ENCODE assay signal across 1 cellular context in the genomic region with DNA sequence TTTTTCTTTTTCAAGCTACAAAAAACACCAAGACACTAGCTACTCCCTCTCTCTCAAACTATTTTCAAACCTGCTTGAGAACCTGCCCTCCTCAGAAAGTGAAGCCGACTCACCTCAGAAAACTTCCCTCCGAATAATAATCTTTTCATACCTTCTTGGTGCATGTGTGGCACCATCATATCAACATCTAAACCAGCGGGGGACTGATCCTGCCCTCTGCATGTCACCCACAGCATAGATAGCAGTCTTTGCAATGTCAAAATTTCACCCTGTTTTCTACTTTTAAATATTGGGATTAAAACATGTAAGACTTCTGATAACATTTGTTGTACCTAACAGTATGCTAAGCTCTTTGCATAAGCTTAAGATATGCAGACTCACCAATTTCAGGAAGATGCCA.
TF ChIP-seq lines count a peak whose summit lies in the region.

No MANE protein-coding gene starts in this region.

TF ChIP-seq in WTC11, 78 proteins besides CTCF, POLR2A, EP300 and RAD21 (continued from another document):
- TF ChIP-seq, protein P1, sequence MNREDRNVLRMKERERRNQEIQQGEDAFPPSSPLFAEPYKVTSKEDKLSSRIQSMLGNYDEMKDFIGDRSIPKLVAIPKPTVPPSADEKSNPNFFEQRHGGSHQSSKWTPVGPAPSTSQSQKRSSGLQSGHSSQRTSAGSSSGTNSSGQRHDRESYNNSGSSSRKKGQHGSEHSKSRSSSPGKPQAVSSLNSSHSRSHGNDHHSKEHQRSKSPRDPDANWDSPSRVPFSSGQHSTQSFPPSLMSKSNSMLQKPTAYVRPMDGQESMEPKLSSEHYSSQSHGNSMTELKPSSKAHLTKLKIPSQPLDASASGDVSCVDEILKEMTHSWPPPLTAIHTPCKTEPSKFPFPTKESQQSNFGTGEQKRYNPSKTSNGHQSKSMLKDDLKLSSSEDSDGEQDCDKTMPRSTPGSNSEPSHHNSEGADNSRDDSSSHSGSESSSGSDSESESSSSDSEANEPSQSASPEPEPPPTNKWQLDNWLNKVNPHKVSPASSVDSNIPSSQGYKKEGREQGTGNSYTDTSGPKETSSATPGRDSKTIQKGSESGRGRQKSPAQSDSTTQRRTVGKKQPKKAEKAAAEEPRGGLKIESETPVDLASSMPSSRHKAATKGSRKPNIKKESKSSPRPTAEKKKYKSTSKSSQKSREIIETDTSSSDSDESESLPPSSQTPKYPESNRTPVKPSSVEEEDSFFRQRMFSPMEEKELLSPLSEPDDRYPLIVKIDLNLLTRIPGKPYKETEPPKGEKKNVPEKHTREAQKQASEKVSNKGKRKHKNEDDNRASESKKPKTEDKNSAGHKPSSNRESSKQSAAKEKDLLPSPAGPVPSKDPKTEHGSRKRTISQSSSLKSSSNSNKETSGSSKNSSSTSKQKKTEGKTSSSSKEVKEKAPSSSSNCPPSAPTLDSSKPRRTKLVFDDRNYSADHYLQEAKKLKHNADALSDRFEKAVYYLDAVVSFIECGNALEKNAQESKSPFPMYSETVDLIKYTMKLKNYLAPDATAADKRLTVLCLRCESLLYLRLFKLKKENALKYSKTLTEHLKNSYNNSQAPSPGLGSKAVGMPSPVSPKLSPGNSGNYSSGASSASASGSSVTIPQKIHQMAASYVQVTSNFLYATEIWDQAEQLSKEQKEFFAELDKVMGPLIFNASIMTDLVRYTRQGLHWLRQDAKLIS (CRISPR knock-in tag; IDR thresholded peaks at IDR 0.05; ENCODE audit: borderline replicate concordance): no peak
- TF ChIP-seq ZNF138 (CRISPR knock-in tag; conservative IDR thresholded peaks at IDR 0.05) (no peak), SP1 (CRISPR knock-in tag; conservative IDR thresholded peaks at IDR 0.05) (no peak)
- TF ChIP-seq, protein P2, sequence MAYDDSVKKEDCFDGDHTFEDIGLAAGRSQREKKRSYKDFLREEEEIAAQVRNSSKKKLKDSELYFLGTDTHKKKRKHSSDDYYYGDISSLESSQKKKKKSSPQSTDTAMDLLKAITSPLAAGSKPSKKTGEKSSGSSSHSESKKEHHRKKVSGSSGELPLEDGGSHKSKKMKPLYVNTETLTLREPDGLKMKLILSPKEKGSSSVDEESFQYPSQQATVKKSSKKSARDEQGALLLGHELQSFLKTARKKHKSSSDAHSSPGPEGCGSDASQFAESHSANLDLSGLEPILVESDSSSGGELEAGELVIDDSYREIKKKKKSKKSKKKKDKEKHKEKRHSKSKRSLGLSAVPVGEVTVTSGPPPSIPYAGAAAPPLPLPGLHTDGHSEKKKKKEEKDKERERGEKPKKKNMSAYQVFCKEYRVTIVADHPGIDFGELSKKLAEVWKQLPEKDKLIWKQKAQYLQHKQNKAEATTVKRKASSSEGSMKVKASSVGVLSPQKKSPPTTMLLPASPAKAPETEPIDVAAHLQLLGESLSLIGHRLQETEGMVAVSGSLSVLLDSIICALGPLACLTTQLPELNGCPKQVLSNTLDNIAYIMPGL (CRISPR knock-in tag; IDR thresholded peaks at IDR 0.05): no peak
- TF ChIP-seq, protein P3, sequence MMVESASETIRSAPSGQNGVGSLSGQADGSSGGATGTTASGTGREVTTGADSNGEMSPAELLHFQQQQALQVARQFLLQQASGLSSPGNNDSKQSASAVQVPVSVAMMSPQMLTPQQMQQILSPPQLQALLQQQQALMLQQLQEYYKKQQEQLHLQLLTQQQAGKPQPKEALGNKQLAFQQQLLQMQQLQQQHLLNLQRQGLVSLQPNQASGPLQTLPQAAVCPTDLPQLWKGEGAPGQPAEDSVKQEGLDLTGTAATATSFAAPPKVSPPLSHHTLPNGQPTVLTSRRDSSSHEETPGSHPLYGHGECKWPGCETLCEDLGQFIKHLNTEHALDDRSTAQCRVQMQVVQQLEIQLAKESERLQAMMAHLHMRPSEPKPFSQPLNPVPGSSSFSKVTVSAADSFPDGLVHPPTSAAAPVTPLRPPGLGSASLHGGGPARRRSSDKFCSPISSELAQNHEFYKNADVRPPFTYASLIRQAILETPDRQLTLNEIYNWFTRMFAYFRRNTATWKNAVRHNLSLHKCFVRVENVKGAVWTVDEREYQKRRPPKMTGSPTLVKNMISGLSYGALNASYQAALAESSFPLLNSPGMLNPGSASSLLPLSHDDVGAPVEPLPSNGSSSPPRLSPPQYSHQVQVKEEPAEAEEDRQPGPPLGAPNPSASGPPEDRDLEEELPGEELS (CRISPR knock-in tag; IDR thresholded peaks at IDR 0.05): no peak
